ENCODE assay signal across 1 cellular context in the genomic region with DNA sequence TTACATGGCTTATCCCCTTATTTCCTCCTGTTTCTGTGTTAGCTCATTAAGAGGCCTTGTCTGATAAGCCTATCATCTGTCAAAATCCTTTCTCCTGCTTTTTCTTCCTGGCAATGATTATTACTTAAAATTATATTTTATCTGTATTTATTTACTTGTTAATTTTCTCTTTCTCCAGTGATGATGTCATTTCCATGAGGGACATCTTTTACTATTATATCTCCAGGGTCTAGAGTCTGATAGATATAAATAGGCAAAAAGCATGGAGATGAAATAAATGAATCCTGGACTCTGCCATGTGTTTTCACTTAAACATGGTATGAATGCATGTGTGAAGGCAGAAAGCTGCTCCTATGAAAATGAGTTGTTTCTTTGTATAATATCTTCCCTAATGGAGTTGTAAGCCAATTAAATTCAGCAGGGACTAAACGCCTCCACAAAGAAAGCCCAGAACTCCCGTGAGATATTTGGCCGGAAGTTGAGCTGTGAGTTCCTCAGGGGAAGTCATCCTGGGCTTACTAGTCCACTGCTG.
TF ChIP-seq lines count a peak whose summit lies in the region.

No MANE protein-coding gene starts in this region.

TF ChIP-seq in GM23338, 12 proteins besides CTCF, POLR2A, EP300 and RAD21:
- TF ChIP-seq, protein P1, sequence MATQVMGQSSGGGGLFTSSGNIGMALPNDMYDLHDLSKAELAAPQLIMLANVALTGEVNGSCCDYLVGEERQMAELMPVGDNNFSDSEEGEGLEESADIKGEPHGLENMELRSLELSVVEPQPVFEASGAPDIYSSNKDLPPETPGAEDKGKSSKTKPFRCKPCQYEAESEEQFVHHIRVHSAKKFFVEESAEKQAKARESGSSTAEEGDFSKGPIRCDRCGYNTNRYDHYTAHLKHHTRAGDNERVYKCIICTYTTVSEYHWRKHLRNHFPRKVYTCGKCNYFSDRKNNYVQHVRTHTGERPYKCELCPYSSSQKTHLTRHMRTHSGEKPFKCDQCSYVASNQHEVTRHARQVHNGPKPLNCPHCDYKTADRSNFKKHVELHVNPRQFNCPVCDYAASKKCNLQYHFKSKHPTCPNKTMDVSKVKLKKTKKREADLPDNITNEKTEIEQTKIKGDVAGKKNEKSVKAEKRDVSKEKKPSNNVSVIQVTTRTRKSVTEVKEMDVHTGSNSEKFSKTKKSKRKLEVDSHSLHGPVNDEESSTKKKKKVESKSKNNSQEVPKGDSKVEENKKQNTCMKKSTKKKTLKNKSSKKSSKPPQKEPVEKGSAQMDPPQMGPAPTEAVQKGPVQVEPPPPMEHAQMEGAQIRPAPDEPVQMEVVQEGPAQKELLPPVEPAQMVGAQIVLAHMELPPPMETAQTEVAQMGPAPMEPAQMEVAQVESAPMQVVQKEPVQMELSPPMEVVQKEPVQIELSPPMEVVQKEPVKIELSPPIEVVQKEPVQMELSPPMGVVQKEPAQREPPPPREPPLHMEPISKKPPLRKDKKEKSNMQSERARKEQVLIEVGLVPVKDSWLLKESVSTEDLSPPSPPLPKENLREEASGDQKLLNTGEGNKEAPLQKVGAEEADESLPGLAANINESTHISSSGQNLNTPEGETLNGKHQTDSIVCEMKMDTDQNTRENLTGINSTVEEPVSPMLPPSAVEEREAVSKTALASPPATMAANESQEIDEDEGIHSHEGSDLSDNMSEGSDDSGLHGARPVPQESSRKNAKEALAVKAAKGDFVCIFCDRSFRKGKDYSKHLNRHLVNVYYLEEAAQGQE (IDR thresholded peaks at IDR 0.05; ENCODE audit: unreplicated experiment) = no peak
- TF ChIP-seq EZH2phosphoT487 (IDR thresholded peaks at IDR 0.05; ENCODE audit: unreplicated experiment) (no peak), STAT1 (IDR thresholded peaks at IDR 0.05; ENCODE audit: unreplicated experiment) (no peak), EZH2 (IDR thresholded peaks at IDR 0.05; ENCODE audit: low read depth, unreplicated experiment) (no peak), NANOG (IDR thresholded peaks at IDR 0.05; ENCODE audit: borderline replicate concordance) (no peak), POLR2AphosphoS5 (IDR thresholded peaks at IDR 0.05; ENCODE audit: low read depth) (no peak)
- TF ChIP-seq, protein P2, sequence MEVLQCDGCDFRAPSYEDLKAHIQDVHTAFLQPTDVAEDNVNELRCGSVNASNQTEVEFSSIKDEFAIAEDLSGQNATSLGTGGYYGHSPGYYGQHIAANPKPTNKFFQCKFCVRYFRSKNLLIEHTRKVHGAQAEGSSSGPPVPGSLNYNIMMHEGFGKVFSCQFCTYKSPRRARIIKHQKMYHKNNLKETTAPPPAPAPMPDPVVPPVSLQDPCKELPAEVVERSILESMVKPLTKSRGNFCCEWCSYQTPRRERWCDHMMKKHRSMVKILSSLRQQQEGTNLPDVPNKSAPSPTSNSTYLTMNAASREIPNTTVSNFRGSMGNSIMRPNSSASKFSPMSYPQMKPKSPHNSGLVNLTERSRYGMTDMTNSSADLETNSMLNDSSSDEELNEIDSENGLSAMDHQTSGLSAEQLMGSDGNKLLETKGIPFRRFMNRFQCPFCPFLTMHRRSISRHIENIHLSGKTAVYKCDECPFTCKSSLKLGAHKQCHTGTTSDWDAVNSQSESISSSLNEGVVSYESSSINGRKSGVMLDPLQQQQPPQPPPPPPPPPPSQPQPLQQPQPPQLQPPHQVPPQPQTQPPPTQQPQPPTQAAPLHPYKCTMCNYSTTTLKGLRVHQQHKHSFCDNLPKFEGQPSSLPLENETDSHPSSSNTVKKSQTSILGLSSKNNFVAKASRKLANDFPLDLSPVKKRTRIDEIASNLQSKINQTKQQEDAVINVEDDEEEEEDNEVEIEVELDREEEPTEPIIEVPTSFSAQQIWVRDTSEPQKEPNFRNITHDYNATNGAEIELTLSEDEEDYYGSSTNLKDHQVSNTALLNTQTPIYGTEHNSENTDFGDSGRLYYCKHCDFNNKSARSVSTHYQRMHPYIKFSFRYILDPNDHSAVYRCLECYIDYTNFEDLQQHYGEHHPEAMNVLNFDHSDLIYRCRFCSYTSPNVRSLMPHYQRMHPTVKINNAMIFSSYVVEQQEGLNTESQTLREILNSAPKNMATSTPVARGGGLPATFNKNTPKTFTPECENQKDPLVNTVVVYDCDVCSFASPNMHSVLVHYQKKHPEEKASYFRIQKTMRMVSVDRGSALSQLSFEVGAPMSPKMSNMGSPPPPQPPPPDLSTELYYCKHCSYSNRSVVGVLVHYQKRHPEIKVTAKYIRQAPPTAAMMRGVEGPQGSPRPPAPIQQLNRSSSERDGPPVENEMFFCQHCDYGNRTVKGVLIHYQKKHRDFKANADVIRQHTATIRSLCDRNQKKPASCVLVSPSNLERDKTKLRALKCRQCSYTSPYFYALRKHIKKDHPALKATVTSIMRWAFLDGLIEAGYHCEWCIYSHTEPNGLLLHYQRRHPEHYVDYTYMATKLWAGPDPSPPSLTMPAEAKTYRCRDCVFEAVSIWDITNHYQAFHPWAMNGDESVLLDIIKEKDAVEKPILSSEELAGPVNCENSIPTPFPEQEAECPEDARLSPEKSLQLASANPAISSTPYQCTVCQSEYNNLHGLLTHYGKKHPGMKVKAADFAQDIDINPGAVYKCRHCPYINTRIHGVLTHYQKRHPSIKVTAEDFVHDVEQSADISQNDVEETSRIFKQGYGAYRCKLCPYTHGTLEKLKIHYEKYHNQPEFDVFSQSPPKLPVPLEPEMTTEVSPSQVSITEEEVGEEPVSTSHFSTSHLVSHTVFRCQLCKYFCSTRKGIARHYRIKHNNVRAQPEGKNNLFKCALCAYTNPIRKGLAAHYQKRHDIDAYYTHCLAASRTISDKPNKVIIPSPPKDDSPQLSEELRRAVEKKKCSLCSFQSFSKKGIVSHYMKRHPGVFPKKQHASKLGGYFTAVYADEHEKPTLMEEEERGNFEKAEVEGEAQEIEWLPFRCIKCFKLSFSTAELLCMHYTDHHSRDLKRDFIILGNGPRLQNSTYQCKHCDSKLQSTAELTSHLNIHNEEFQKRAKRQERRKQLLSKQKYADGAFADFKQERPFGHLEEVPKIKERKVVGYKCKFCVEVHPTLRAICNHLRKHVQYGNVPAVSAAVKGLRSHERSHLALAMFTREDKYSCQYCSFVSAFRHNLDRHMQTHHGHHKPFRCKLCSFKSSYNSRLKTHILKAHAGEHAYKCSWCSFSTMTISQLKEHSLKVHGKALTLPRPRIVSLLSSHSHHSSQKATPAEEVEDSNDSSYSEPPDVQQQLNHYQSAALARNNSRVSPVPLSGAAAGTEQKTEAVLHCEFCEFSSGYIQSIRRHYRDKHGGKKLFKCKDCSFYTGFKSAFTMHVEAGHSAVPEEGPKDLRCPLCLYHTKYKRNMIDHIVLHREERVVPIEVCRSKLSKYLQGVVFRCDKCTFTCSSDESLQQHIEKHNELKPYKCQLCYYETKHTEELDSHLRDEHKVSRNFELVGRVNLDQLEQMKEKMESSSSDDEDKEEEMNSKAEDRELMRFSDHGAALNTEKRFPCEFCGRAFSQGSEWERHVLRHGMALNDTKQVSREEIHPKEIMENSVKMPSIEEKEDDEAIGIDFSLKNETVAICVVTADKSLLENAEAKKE (CRISPR knock-in tag; IDR thresholded peaks at IDR 0.05) = no peak
